Comparison of ENCODE assay signal across 1 cellular context in the genomic region with DNA sequence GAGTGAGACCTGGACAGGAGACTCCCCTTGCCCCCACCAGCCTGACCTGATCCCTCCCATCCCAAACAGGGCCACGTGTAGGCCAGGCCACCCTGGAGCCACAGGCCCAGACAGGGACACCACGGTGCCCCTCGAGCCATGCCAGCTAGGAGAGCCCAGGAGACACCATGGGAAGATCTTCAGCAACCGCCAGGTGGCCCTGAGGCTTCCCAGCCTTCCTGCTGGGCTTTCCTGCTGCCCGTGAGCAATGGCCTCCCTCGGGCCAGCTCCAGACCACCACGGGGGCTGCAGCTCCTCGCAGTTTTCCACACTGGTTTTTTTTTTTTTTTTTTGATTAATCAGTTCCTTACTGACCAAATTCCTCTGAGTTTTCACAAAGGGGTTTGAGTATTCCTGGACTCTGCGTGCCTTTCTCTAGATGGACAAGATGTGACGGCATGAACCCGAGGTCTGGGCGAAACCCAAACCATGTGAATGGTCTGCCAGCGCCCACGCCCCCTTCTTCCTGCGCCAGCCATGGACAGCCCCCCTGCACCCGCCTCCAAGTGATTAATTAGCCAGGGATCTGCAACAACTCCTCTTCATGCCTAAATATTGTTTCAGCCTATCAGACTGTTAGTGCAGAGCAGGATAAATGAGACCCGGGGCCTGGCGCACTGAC.
TF ChIP-seq lines count a peak whose summit lies in the region.

No MANE protein-coding gene starts in this region.

TF ChIP-seq in HepG2, 621 proteins besides CTCF, POLR2A, EP300 and RAD21:
- TF ChIP-seq ARID2 (CRISPR knock-in tag; IDR thresholded peaks at IDR 0.05; ENCODE audit: borderline replicate concordance) (no peak), TAF15 (IDR thresholded peaks at IDR 0.05; ENCODE audit: low read depth, low read length, poor library complexity, severe bottlenecking) (no peak), ZNF253 (CRISPR knock-in tag; IDR thresholded peaks at IDR 0.05; ENCODE audit: borderline replicate concordance) (no peak), SMARCE1 (IDR thresholded peaks at IDR 0.05; ENCODE audit: borderline replicate concordance) (no peak), CHCHD3 (CRISPR knock-in tag; IDR thresholded peaks at IDR 0.05) (0 out of 2 replicates have a peak, but pooled peaks have one; percentile 2)
- TF ChIP-seq, protein P1, sequence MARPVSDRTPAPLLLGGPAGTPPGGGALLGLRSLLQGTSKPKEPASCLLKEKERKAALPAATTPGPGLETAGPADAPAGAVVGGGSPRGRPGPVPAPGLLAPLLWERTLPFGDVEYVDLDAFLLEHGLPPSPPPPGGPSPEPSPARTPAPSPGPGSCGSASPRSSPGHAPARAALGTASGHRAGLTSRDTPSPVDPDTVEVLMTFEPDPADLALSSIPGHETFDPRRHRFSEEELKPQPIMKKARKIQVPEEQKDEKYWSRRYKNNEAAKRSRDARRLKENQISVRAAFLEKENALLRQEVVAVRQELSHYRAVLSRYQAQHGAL (CRISPR knock-in tag; IDR thresholded peaks at IDR 0.05; ENCODE audit: not compliant biosample characterization), result no peak
